ENCODE assay signal across 1 cellular context in genomic region chr5:138213161-138214029, GRCh38.
A peak's percentile ranks its signal among the peaks of the same experiment; 100 is the strongest.
TF ChIP-seq lines count a peak whose summit lies in the region.

Gene CDC23 (minus strand): TSS chr5:138213323. CDS start chr5:138213312, 11 bp downstream.

TF ChIP-seq in SK-N-SH, 30 proteins besides CTCF, POLR2A, EP300 and RAD21 (continued from another document):
- TF ChIP-seq ZBTB33 (IDR thresholded peaks at IDR 0.05; ENCODE audit: borderline replicate concordance, low read depth): no peak
- peak; percentile 88 for TF ChIP-seq CHD2 (IDR thresholded peaks at IDR 0.05; ENCODE audit: low read length, partially characterized antibody)
- peak; percentile 87 for TF ChIP-seq RFX5 (IDR thresholded peaks at IDR 0.05; ENCODE audit: low read length)
- no peak for TF ChIP-seq ELF1 (IDR thresholded peaks at IDR 0.05)
- no peak for TF ChIP-seq SIN3A (IDR thresholded peaks at IDR 0.05; ENCODE audit: borderline replicate concordance, low read depth, low read length)
- peak; percentile 54; the same call in 1 of the 2 replicates for TF ChIP-seq POLR2AphosphoS5 (IDR thresholded peaks at IDR 0.05; ENCODE audit: low read depth, low read length)
- TF ChIP-seq RXRA (IDR thresholded peaks at IDR 0.05; ENCODE audit: borderline replicate concordance, low read depth): no peak
